Comparison of ENCODE assay signal across 8 cellular contexts in genomic region chr4:70993181-70994068, GRCh38. TPM values are rescaled to one million over a fixed set of nuclear protein-coding genes. Genes with fewer than 3 reads are reported as not detected.
DNase-seq lines count a peak whose midpoint lies in the region; ATAC-seq, FAIRE-seq and TF ChIP-seq lines count a peak whose summit lies in the region.

Gene DCK, plus strand, starts transcription at chr4:70993649. Its CDS starts 187 bp downstream, at chr4:70993836.

- H3K23me2 ChIP-seq in H1 (ENCODE audit: low read depth, low read length) = no peaks in the 10 kb centered on the region

- H3K18ac ChIP-seq in H1 (ENCODE audit: extremely low read depth, low read length) (peak within 1 kb of the TSS; percentile 98), mesenchymal stem cell (ENCODE audit: low read depth in 1 of 2, low read length in 2 of 2) (peak within 1 kb of the TSS; percentile 31 to 67)

- TF ChIP-seq CTCF in H1 (IDR thresholded peaks at IDR 0.05; ENCODE audit: control extremely low read depth in 1 of 3, insufficient read depth in 1 of 3, low read depth in 1 of 3, low read length in 3 of 3) = peak in 1 of 3 experiments; percentile 3; a peak in 1 of 4 replicates

- no peaks in the 10 kb centered on the region for H4K20me1 ChIP-seq in H1 (replicated peaks in 1 of 2; ENCODE audit: control insufficient read depth in 1 of 2, insufficient read depth in 2 of 2, low read length in 2 of 2)

- H4K8ac ChIP-seq in H1 (ENCODE audit: extremely low read depth, insufficient read depth, low read length) (peak within 1 kb of the TSS; percentile 97), mesenchymal stem cell (ENCODE audit: low read length) (peak within 1 kb of the TSS; percentile 71)

- H3K23ac ChIP-seq in H1 (ENCODE audit: insufficient read length) = no peak within 1 kb of the TSS
- H3K23ac ChIP-seq in mesenchymal stem cell (ENCODE audit: low read length in 2 of 2) = no peak within 1 kb of the TSS

- H3K79me1 ChIP-seq in H1 (ENCODE audit: low read depth, low read length) (no peaks in the 10 kb centered on the region; the same call in 1 of the 2 replicates), mesenchymal stem cell (replicated peaks; ENCODE audit: low read length, poor library complexity, severe bottlenecking) (peaks cover 8% of the 10 kb centered on the region)

- no peak for FAIRE-seq in H1 (lab: Jason Lieb, UNC)

- H3K4me2 ChIP-seq in H1 (ENCODE audit: insufficient read depth in 1 of 2, low read depth in 2 of 2, low read length in 2 of 2) = peak within 1 kb of the TSS; percentile 84 to 93
- peak within 1 kb of the TSS; percentile 88 for H3K4me2 ChIP-seq in mesenchymal stem cell (ENCODE audit: low read length, poor library complexity, severe bottlenecking)

- H3K9me3 ChIP-seq in H1 (ENCODE audit: insufficient read depth in 2 of 2, low read depth in 1 of 2, low read length in 1 of 2) (no peaks in the 10 kb centered on the region), mesenchymal stem cell (ENCODE audit: control insufficient read depth, low read length) (no peaks in the 10 kb centered on the region)

- H3K4me1 ChIP-seq in H1 (replicated peaks in 1 of 4; ENCODE audit: control insufficient read depth in 3 of 4, insufficient read depth in 4 of 4, low read length in 3 of 4) (peaks cover 2 to 9% (median 5%) of the 10 kb centered on the region in 4 experiments; a peak in 4 of 7 replicates), mesenchymal stem cell (ENCODE audit: control insufficient read depth, insufficient read depth, low read depth, low read length) (peaks cover 3% of the 10 kb centered on the region)

- H3K27ac ChIP-seq in H1 (ENCODE audit: low read depth, low read length) = peak within 1 kb of the TSS; percentile 80
- peak within 1 kb of the TSS; percentile 80 for H3K27ac ChIP-seq in mesenchymal stem cell (ENCODE audit: low read length, poor library complexity, severe bottlenecking)

- H3K56ac ChIP-seq in H1 (replicated peaks; ENCODE audit: insufficient read length, low read depth, low read length) = peak within 1 kb of the TSS; percentile 1

- POLR2A ChIA-PET in H1 (lab: Charles Lee; ENCODE audit: partially characterized antibody) = interaction anchor here (0.6 to 2.4 kb wide), 9 partner anchors 9 to 195 kb away, joined by 3 to 22 read pairs (median 5); partner anchors contain the start of gene GRSF1

- no peak for TF ChIP-seq EP300 in H1 (IDR thresholded peaks at IDR 0.05; ENCODE audit: borderline replicate concordance in 1 of 2, low read depth in 2 of 2, low read length in 2 of 2)

- H2BK5ac ChIP-seq in H1 (ENCODE audit: low read depth, low read length) (peak within 1 kb of the TSS; percentile 92), mesenchymal stem cell (ENCODE audit: low read depth, low read length, poor library complexity, severe bottlenecking) (peak within 1 kb of the TSS; percentile 14)

- H2BK120ac ChIP-seq in H1 (replicated peaks; ENCODE audit: low read depth, low read length) (no peak within 1 kb of the TSS), mesenchymal stem cell (ENCODE audit: low read depth, low read length) (no peak within 1 kb of the TSS)

- TF ChIP-seq POLR2A in H1 (IDR thresholded peaks at IDR 0.05; ENCODE audit: control extremely low read depth in 1 of 2, low read depth in 2 of 2, low read length in 2 of 2) = peak; percentile 82 to 88

- peak within 1 kb of the TSS; percentile 81 for H4K5ac ChIP-seq in H1 (ENCODE audit: insufficient read length, low read depth, low read length)

- no peak within 1 kb of the TSS for H2BK20ac ChIP-seq in H1 (ENCODE audit: low read length)

- H3K4me3 ChIP-seq in H1 (ENCODE audit: extremely low read depth in 1 of 4, insufficient read depth in 2 of 4, low read depth in 3 of 4, low read length in 4 of 4) (peak within 1 kb of the TSS; percentile 87 to 95 (median 89)), mesenchymal stem cell (ENCODE audit: insufficient read depth in 1 of 2, low read depth in 1 of 2, low read length in 2 of 2) (peak within 1 kb of the TSS; percentile 76 to 97)

- peaks cover 4 to 47% of the 10 kb centered on the region in 2 experiments for H3K79me2 ChIP-seq in H1 (ENCODE audit: control insufficient read depth in 1 of 2, insufficient read depth in 2 of 2, low read length in 2 of 2)

- DNase-seq in COLO668 (lab: John Stamatoyannopoulos, UW; ENCODE audit: unreplicated experiment) (peak; percentile 98), HS-27A (ENCODE audit: low read depth) (peak; percentile 78), H1 (ENCODE audit: low read depth in 1 of 2, low spot score in 2 of 2) (peak; percentile 84 to 91), mesenchymal stem cell (peak; percentile 87)
- DNase-seq in NK-92 treated with Interleukin-12 subunit alpha and Interleukin-12 subunit beta, amount 100 ng/mL, for 24 hours (lab: John Stamatoyannopoulos, UW) = peak; percentile 84
- peak; percentile 63 to 66 for DNase-seq in activated CD8-positive, alpha-beta memory T cell treated with anti-CD3 and anti-CD28 coated beads for 4 hours (ENCODE audit: low read depth in 2 of 2)
- DNase-seq in stimulated activated CD8-positive, alpha-beta memory T cell treated with anti-CD3 and anti-CD28 coated beads, Interleukin-12 subunit alpha, Interleukin-12 subunit beta, amount 100 ng/mL, for 24 hours (ENCODE audit: extremely low read depth) = peak; percentile 69

- peak within 1 kb of the TSS; percentile 96 for H2AFZ ChIP-seq in H1 (ENCODE audit: low read length)
- peak within 1 kb of the TSS; percentile 89 for H2AFZ ChIP-seq in mesenchymal stem cell (ENCODE audit: low read depth, low read length)

- H4K91ac ChIP-seq in H1 (replicated peaks; ENCODE audit: insufficient read length, low read length) (peak within 1 kb of the TSS; percentile 2), mesenchymal stem cell (ENCODE audit: low read length) (peak within 1 kb of the TSS; percentile 19)

- peaks cover 0 to 8% (median 2%) of the 10 kb centered on the region in 4 experiments; a peak in 4 of 8 replicates for H3K36me3 ChIP-seq in H1 (ENCODE audit: control insufficient read depth in 2 of 4, insufficient read depth in 4 of 4, low read length in 3 of 4)
- H3K36me3 ChIP-seq in mesenchymal stem cell (ENCODE audit: control insufficient read depth in 1 of 2, insufficient read depth in 2 of 2, low read depth in 1 of 2, low read length in 2 of 2) = peaks cover under 1 to 2% of the 10 kb centered on the region in 2 experiments

- 5% methylated on average over 58 of the region's 74 CpGs; no CpG with 5 or more reads in 1 of the 2 experiments for WGBS in H1 (ENCODE audit: extremely low coverage in 1 of 2, insufficient coverage in 1 of 2, insufficient read length in 1 of 2, insufficient replicate concordance in 2 of 2, low coverage in 1 of 2, low lambda C conversion rate in 2 of 2, missing lambda C conversion rate in 1 of 2), 2 experiments
- WGBS in mesenchymal stem cell = under 1% methylated on average over 62 of the region's 74 CpGs

- H3K14ac ChIP-seq in H1 (ENCODE audit: insufficient read length) (no peak within 1 kb of the TSS), mesenchymal stem cell (ENCODE audit: low read length in 2 of 2) (peak within 1 kb of the TSS in 1 of 2 experiments; percentile 31)

- CTCF ChIA-PET in H1 (lab: Charles Lee; ENCODE audit: partially characterized antibody) = interaction anchor here (1.0 to 5.6 kb wide), 3 partner anchors 11 to 121 kb away, joined by 4 to 40 read pairs (median 9); no protein-coding TSS in a partner anchor

- ATAC-seq in GM19468 (IDR thresholded peaks at IDR 0.05; ENCODE audit: extremely low read depth, unreplicated experiment) = peak; percentile 91

- H2BK15ac ChIP-seq in H1 (ENCODE audit: low read length) (no peak within 1 kb of the TSS), mesenchymal stem cell (ENCODE audit: low read depth, poor library complexity, severe bottlenecking) (peak within 1 kb of the TSS; percentile 84)

- H3K9ac ChIP-seq in H1 (replicated peaks in 1 of 4; ENCODE audit: extremely low read depth in 1 of 4, low read depth in 3 of 4, low read length in 3 of 4) (peak within 1 kb of the TSS; percentile 84 to 96 (median 90)), mesenchymal stem cell (ENCODE audit: low read length) (peak within 1 kb of the TSS; percentile 93)

- peak in 1 of 2 experiments; percentile 12; a peak in 1 of 4 replicates for TF ChIP-seq RAD21 in H1 (IDR thresholded peaks at IDR 0.05 in 1 of 2, conservative IDR thresholded peaks at IDR 0.05 in 1 of 2; ENCODE audit: low read depth in 2 of 2, low read length in 2 of 2)

- H2AK5ac ChIP-seq in H1 (ENCODE audit: low read depth, low read length) (no peak within 1 kb of the TSS), mesenchymal stem cell (ENCODE audit: low read length, severe bottlenecking) (peak within 1 kb of the TSS; percentile 15)

- no peaks in the 10 kb centered on the region for H3K27me3 ChIP-seq in H1 (replicated peaks in 1 of 4; ENCODE audit: control insufficient read depth in 3 of 4, extremely low read depth in 1 of 4, insufficient read depth in 3 of 4, low read length in 3 of 4)
- no peaks in the 10 kb centered on the region for H3K27me3 ChIP-seq in mesenchymal stem cell (ENCODE audit: control insufficient read depth in 1 of 2, insufficient read depth in 1 of 2, low read length in 2 of 2)

- H2BK12ac ChIP-seq in H1 (ENCODE audit: low read depth, low read length) (no peak within 1 kb of the TSS), mesenchymal stem cell (ENCODE audit: low read length in 2 of 2) (no peak within 1 kb of the TSS)

- H3K4ac ChIP-seq in H1 (replicated peaks; ENCODE audit: insufficient read length, low read depth, low read length) (peak within 1 kb of the TSS; percentile 0), mesenchymal stem cell (ENCODE audit: low read depth in 1 of 2, low read length in 2 of 2) (peak within 1 kb of the TSS in 1 of 2 experiments; percentile 73)

TF ChIP-seq in H1, 55 proteins besides CTCF, POLR2A, EP300 and RAD21 (continues in another document):
- TF ChIP-seq SRF (IDR thresholded peaks at IDR 0.05; ENCODE audit: low read depth, low read length) (no peak), NANOG (IDR thresholded peaks at IDR 0.05; ENCODE audit: insufficient read depth, low read depth, low read length, poor library complexity, severe bottlenecking) (no peak), SP4 (IDR thresholded peaks at IDR 0.05; ENCODE audit: low read length) (no peak), SUZ12 (IDR thresholded peaks at IDR 0.05; ENCODE audit: low read length) (no peak), EGR1 (IDR thresholded peaks at IDR 0.05; ENCODE audit: borderline replicate concordance, low read depth, low read length) (no peak)

RNA-seq across cellular contexts. Expression of gene DCK, which starts in this region (rescaled TPM):
- 15.7 and 18.1 TPM in 2 replicates for total RNA-seq in H1 (2021; fragmentation: NEBNext Ultra II Directional; extraction: Animal tissue kit (Norgen Biotek cat#: 25700))
- 3.0 and 4.8 TPM in 2 replicates for polyA plus RNA-seq in H1 (2011; rRNA removed)
- polyA plus RNA-seq in H1 (2011; cell fraction: cytosol; rRNA removed) = 7.4 TPM
- polyA plus RNA-seq in H1 (2011; cell fraction: nucleus; rRNA removed) = 2.6 TPM
- polyA plus RNA-seq in H1 (2012, experiment 1 of 2) = 6.1 to 12.9 TPM (median 7.8 TPM) in 4 replicates
- polyA plus RNA-seq in H1 (2012, experiment 2 of 2) = 3.4 TPM
- polyA plus RNA-seq in H1 (2013, experiment 1 of 2) = 11.3 TPM
- polyA plus RNA-seq in H1 (2013, experiment 2 of 2) = 10.5 TPM
- polyA minus RNA-seq in H1 (2011; rRNA and poly(A)+ RNA removed) = 2.1 and 2.9 TPM in 2 replicates
- 6.5 TPM for polyA minus RNA-seq in H1 (2011; cell fraction: cytosol; rRNA and poly(A)+ RNA removed)
- polyA minus RNA-seq in H1 (2011; cell fraction: nucleus; rRNA and poly(A)+ RNA removed) = 6.4 TPM
- 8.9 TPM for polyA plus RNA-seq in mesenchymal stem cell (2013, experiment 1 of 2)
- polyA plus RNA-seq in mesenchymal stem cell (2013, experiment 2 of 2) = 10.1 TPM

Comparison
In these comparisons a context has a peak if more than half of its experiments do, and no peak if none do; other contexts are left out.
1. Peak in every context shown above with its lines: DNase-seq, ATAC-seq, H3K4me3 ChIP-seq and H3K27ac ChIP-seq.